18 cellular contexts compared by ENCODE assay signal in the genomic region with DNA sequence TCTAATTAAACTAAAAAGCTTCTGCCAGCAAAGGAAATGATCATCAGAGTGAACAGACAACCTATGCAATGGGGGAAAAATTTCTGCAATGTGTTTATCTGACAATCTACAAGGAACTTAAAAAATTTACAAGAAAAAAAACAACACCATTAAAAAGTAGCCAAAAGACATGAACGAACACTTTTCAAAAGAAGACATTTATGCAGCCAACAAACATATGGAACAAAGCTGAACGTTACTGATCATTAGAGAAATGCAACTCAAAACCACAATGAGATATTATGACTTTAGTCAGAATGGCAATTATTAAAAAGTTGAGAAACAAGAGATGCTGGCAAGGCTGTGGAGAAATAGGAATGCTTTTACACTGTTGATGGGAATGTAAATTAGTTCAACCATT.
DNase-seq lines count a peak whose midpoint lies in the region; TF ChIP-seq lines count a peak whose summit lies in the region.
"Had no signal": no experiment of that assay in that cellular context is flagged by ENCODE, and none has a peak within 500 bp of the region (broad histone marks: within the 10 kb centered on the region; RNA-seq: fewer than 3 reads in every experiment).

No MANE protein-coding gene starts in this region.

- H3K4me2 ChIP-seq in mammary epithelial cell (ENCODE audit: insufficient read depth, low read depth, low read length) (no peak overlapping the region), H9 (ENCODE audit: insufficient read depth, insufficient read length, low read length) (no peak overlapping the region)
- H3K4me2 ChIP-seq: A549; BLaER1 treated with 17β-estradiol and CSF1 and Interleukin-3, amounts not matched to agents 10 nM and 100 nM had no signal

- H2BK12ac ChIP-seq in H9 (ENCODE audit: insufficient read length, low read depth, low read length): no peak overlapping the region

- H3K4me1 Mint-ChIP-seq in H9: no peaks in the 10 kb centered on the region

- H3K79me2 ChIP-seq in mammary epithelial cell (ENCODE audit: insufficient read depth, low read length) (no peaks in the 10 kb centered on the region), H9 (ENCODE audit: insufficient read depth, low read length) (no peaks in the 10 kb centered on the region)

- H3K23me2 ChIP-seq in H9 (ENCODE audit: insufficient read length, low read depth, low read length, poor library complexity, severe bottlenecking): no peaks in the 10 kb centered on the region

- H3K4me1 ChIP-seq in mammary epithelial cell (ENCODE audit: insufficient read depth, low read length) (no peaks in the 10 kb centered on the region), tibial artery (no peaks in the 10 kb centered on the region), H9 (ENCODE audit: insufficient read depth, low read length) (no peaks in the 10 kb centered on the region)
- H3K4me1 ChIP-seq: A549; BE2C; BLaER1 treated with 17β-estradiol and CSF1 and Interleukin-3, amounts not matched to agents 10 nM and 100 nM had no signal

- CTCF ChIA-PET in mammary epithelial cell (lab: Charles Lee; ENCODE audit: low non-redundant PET): no interaction called here

- H3K4me3 ChIP-seq in AG10803 (ENCODE audit: low read length): no peak overlapping the region
- H3K4me3 ChIP-seq in mammary epithelial cell (replicated peaks in 1 of 3; ENCODE audit: insufficient read depth in 1 of 3, low read depth in 2 of 3, low read length in 3 of 3): no peak overlapping the region
- no peak overlapping the region for H3K4me3 ChIP-seq in tibial artery
- H3K4me3 ChIP-seq: A549; BLaER1 treated with 17β-estradiol and CSF1 and Interleukin-3, amounts not matched to agents 10 nM and 100 nM; GM12878 had no signal

- no peaks in the 10 kb centered on the region for H3K27me3 Mint-ChIP-seq in H9 (ENCODE audit: low read depth)
- H3K27me3 Mint-ChIP-seq: CD4-positive, alpha-beta T cell had no signal

- H3K9ac ChIP-seq in mammary epithelial cell (ENCODE audit: insufficient read depth, low read length) (no peak overlapping the region), H9 (ENCODE audit: extremely low read depth, insufficient read length, low read length) (no peak overlapping the region)
- H3K9ac ChIP-seq: BLaER1 treated with 17β-estradiol and CSF1 and Interleukin-3, amounts not matched to agents 10 nM and 100 nM had no signal

- no peak overlapping the region for H3T11ph ChIP-seq in H9 (ENCODE audit: low read length)

- H3K9me3 ChIP-seq in mammary epithelial cell (replicated peaks; ENCODE audit: insufficient read depth, low read length): no peaks in the 10 kb centered on the region
- no peaks in the 10 kb centered on the region for H3K9me3 ChIP-seq in tibial artery
- H3K9me3 ChIP-seq in H9 (ENCODE audit: control insufficient read depth, low read depth, low read length): no peaks in the 10 kb centered on the region
- H3K9me3 ChIP-seq: A549; BE2C; BLaER1 treated with 17β-estradiol and CSF1 and Interleukin-3, amounts not matched to agents 10 nM and 100 nM had no signal

- H3K4me3 Mint-ChIP-seq in H9: no peak overlapping the region
- H3K4me3 Mint-ChIP-seq: CD4-positive, alpha-beta T cell; CD8-positive, alpha-beta T cell had no signal

- H2AK5ac ChIP-seq in H9 (ENCODE audit: insufficient read length, low read length): no peak overlapping the region

- H3K79me1 ChIP-seq in H9 (ENCODE audit: insufficient read depth, low read depth, low read length, poor library complexity, severe bottlenecking): no peaks in the 10 kb centered on the region

- no TSS peak for BruUV-seq in mammary epithelial cell (replicated peaks; lab: Mats Ljungman, UMichigan)

- H4K20me1 ChIP-seq in mammary epithelial cell (ENCODE audit: insufficient read depth, low read length) (no peaks in the 10 kb centered on the region), H9 (ENCODE audit: control insufficient read depth, insufficient read depth, insufficient read length) (no peaks in the 10 kb centered on the region)
- H4K20me1 ChIP-seq: BLaER1 treated with 17β-estradiol and CSF1 and Interleukin-3, amounts not matched to agents 10 nM and 100 nM had no signal

- no peak overlapping the region for H2BK5ac ChIP-seq in H9 (ENCODE audit: insufficient read length, low read length)

- H3K23ac ChIP-seq in H9 (ENCODE audit: insufficient read length, low read depth, low read length): no peak overlapping the region

- TF ChIP-seq CTCF in AG10803 (conservative IDR thresholded peaks at IDR 0.05; ENCODE audit: low read length) (no peak), mammary epithelial cell (conservative IDR thresholded peaks at IDR 0.05 in 1 of 2, IDR thresholded peaks at IDR 0.05 in 1 of 2; ENCODE audit: extremely low read depth in 1 of 2, insufficient read depth in 1 of 2, low read depth in 1 of 2, low read length in 2 of 2) (no peak), tibial artery (IDR thresholded peaks at IDR 0.05) (no peak), H9 (conservative IDR thresholded peaks at IDR 0.05) (no peak)

- DNase-seq in AG10803 (ENCODE audit: low read depth): peak; percentile 82
- DNase-seq in EH (ENCODE audit: low read depth): peak; percentile 53
- peak; percentile 9 for DNase-seq in GM04504 (ENCODE audit: low read depth)
- DNase-seq in fibroblast of gingiva (ENCODE audit: low read depth): peak; percentile 35
- no peak for DNase-seq in mammary epithelial cell
- no peak for DNase-seq in COR-L47 (lab: John Stamatoyannopoulos, UW)
- DNase-seq in tibial artery: no peak
- no peak for DNase-seq in H9
- DNase-seq: BE2C; CD4-positive, alpha-beta T cell; CD8-positive, alpha-beta T cell; DMS79 treated with DMSO at 0.1 percent for 48 hours; GF-D8 had no signal

- no peak overlapping the region for H3K27ac Mint-ChIP-seq in H9
- H3K27ac Mint-ChIP-seq: CD4-positive, alpha-beta T cell; CD8-positive, alpha-beta T cell had no signal

- no peak overlapping the region for H3K14ac ChIP-seq in H9 (ENCODE audit: insufficient read depth, low read length)

- H3K27ac ChIP-seq in mammary epithelial cell (ENCODE audit: insufficient read depth, low read depth, low read length) (no peak overlapping the region), tibial artery (no peak overlapping the region), H9 (ENCODE audit: insufficient read length, low read depth, low read length) (no peak overlapping the region)
- H3K27ac ChIP-seq: 22Rv1; A549; BLaER1 treated with 17β-estradiol and CSF1 and Interleukin-3, amounts not matched to agents 10 nM and 100 nM; C4-2B had no signal

- H2BK20ac ChIP-seq in H9 (ENCODE audit: low read depth, low read length, poor library complexity, severe bottlenecking): no peak overlapping the region

- no peaks in the 10 kb centered on the region for H3K36me3 Mint-ChIP-seq in H9 (ENCODE audit: insufficient read depth in 1 of 3, low read depth in 3 of 3)
- H3K36me3 Mint-ChIP-seq: CD8-positive, alpha-beta T cell had no signal

- H2BK120ac ChIP-seq in H9 (ENCODE audit: low read depth, low read length, poor library complexity, severe bottlenecking): no peak overlapping the region

- H4K5ac ChIP-seq in H9 (ENCODE audit: insufficient read length, low read depth, low read length): no peak overlapping the region

- H4K8ac ChIP-seq in H9 (replicated peaks; ENCODE audit: insufficient read length, low read depth, low read length): no peak overlapping the region

- intact Hi-C loops in mammary epithelial cell (cut with micrococcal nuclease) (no loop called here), tibial artery (cut with DNase I; ENCODE audit: low total_unique reads) (no loop called here)

- H4K91ac ChIP-seq in H9 (ENCODE audit: insufficient read length, low read depth, low read length): no peak overlapping the region

- H2AFZ ChIP-seq in mammary epithelial cell (ENCODE audit: low read depth, low read length) (no peak overlapping the region), H9 (ENCODE audit: low read length) (no peak overlapping the region)

- in situ Hi-C loops in mammary epithelial cell (cut with MboI; ENCODE audit: low sequenced_read_pairs in 2 of 2): loop anchor here in 1 of 2 donors (25.0 kb wide), 1 partner anchor 757 kb away; no protein-coding TSS in a partner anchor

- dilution Hi-C loops in mammary epithelial cell (cut with HindIII; ENCODE audit: low sequenced_read_pairs): no loop called here

- H3K4ac ChIP-seq in H9 (ENCODE audit: low read depth, low read length): no peak overlapping the region

- H3K18ac ChIP-seq in H9 (ENCODE audit: insufficient read length, low read depth, low read length): no peak overlapping the region

- H3K36me3 ChIP-seq in mammary epithelial cell (ENCODE audit: insufficient read depth, low read length) (no peaks in the 10 kb centered on the region), tibial artery (no peaks in the 10 kb centered on the region)
- H3K36me3 ChIP-seq: BE2C; BLaER1 treated with 17β-estradiol and CSF1 and Interleukin-3, amounts not matched to agents 10 nM and 100 nM had no signal

- 0% methylated on average over 2 of the region's 2 CpGs for WGBS in mammary epithelial cell (ENCODE audit: low coverage, missing lambda C conversion rate)
- no CpG with 5 or more reads among the region's 2 CpGs for WGBS in H9 (ENCODE audit: extremely low coverage, insufficient read length, low lambda C conversion rate)

- no peak overlapping the region for H2BK15ac ChIP-seq in H9 (ENCODE audit: low read depth, low read length)

- no peaks in the 10 kb centered on the region for H3K27me3 ChIP-seq in mammary epithelial cell (ENCODE audit: insufficient read depth, low read length)
- no peaks in the 10 kb centered on the region for H3K27me3 ChIP-seq in tibial artery
- no peaks in the 10 kb centered on the region for H3K27me3 ChIP-seq in H9 (ENCODE audit: insufficient read depth, low read length)
- H3K27me3 ChIP-seq: BE2C; BLaER1 treated with 17β-estradiol and CSF1 and Interleukin-3, amounts not matched to agents 10 nM and 100 nM had no signal

- H3K9me3 Mint-ChIP-seq in H9: peaks cover 7 to 13% of the 10 kb centered on the region in 2 experiments; a peak in 4 of 5 replicates
- H3K9me3 Mint-ChIP-seq: CD4-positive, alpha-beta T cell had no signal

- H3K56ac ChIP-seq in H9 (ENCODE audit: insufficient read length, low read depth, low read length): no peak overlapping the region

Comparison
In these comparisons a context has a peak if more than half of its experiments do, and no peak if none do; other contexts are left out.
1. DNase-seq: peak in AG10803 (single experiment), EH (single experiment), GM04504 (single experiment) and fibroblast of gingiva (single experiment); none in mammary epithelial cell (single experiment), COR-L47 (single experiment), tibial artery (0 of 2) and H9 (single experiment).